In the genomic region with DNA sequence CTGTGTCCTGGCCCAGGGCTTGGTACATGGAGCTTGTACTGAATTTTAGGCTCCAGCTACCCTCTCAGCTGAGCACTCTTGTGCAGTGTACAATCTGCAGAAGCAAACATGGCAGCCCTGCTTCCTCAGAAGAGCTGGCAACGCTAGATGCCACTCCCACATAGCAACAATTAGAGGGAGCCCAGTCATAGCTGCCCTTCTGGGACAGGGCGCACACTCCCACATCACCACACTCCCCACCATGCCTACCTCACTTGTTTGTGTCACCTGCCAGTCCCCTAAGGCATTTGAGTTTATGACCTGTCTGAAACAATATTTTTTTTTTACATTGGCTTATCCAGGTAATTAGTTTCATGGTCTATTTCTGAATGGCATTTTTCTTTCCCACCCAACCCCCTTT, we compare ENCODE assay signal across 21 cellular contexts.
DNase-seq lines count a peak whose midpoint lies in the region; ATAC-seq and TF ChIP-seq lines count a peak whose summit lies in the region.
"Had no signal": no experiment of that assay in that cellular context is flagged by ENCODE, and none has a peak within 500 bp of the region (broad histone marks: within the 10 kb centered on the region; RNA-seq: fewer than 3 reads in every experiment).

No MANE protein-coding gene starts in this region.

- H3K27me3 Mint-ChIP-seq in activated naive CD4-positive, alpha-beta T cell treated with anti-CD3 and anti-CD28 coated beads for 36 hours (ENCODE audit: low read depth), result no peaks in the 10 kb centered on the region
- H3K27me3 Mint-ChIP-seq: CD4-positive, alpha-beta T cell had no signal

- H3K9me3 Mint-ChIP-seq in activated naive CD4-positive, alpha-beta T cell treated with anti-CD3 and anti-CD28 coated beads, Interleukin-2, amount 50 U/mL, for 72 hours, result peaks cover 0 to 4% of the 10 kb centered on the region in 2 donors
- no peaks in the 10 kb centered on the region for H3K9me3 Mint-ChIP-seq in activated naive CD4-positive, alpha-beta T cell treated with anti-CD3 and anti-CD28 coated beads for 36 hours
- H3K9me3 Mint-ChIP-seq: CD4-positive, alpha-beta T cell; GM23338 had no signal

- TF ChIP-seq POLR2A in sigmoid colon (IDR thresholded peaks at IDR 0.05), result no peak

- TF ChIP-seq EP300 in sigmoid colon (IDR thresholded peaks at IDR 0.05), result no peak

- H3F3A ChIP-seq in PC-3 (ENCODE audit: low read length, unreplicated experiment), result no peaks in the 10 kb centered on the region

- peak overlapping the region in 1 of 2 donors; percentile 63 for H3K27ac Mint-ChIP-seq in activated naive CD4-positive, alpha-beta T cell treated with anti-CD3 and anti-CD28 coated beads, Interleukin-2, amount 50 U/mL, for 72 hours
- no peak overlapping the region for H3K27ac Mint-ChIP-seq in activated naive CD4-positive, alpha-beta T cell treated with anti-CD3 and anti-CD28 coated beads for 36 hours
- H3K27ac Mint-ChIP-seq: CD4-positive, alpha-beta T cell; GM23338; IgD-negative memory B cell had no signal

- no peak for DNase-seq in activated naive CD4-positive, alpha-beta T cell treated with anti-CD3 and anti-CD28 coated beads, Interleukin-2, amount 50 U/mL, for 72 hours (ENCODE audit: low spot score in 2 of 2)
- DNase-seq in activated naive CD4-positive, alpha-beta T cell treated with anti-CD3 and anti-CD28 coated beads for 36 hours, result no peak
- peak; percentile 33 for DNase-seq in PC-3
- DNase-seq in foreskin keratinocyte, result no peak
- DNase-seq in stimulated activated naive CD8-positive, alpha-beta T cell treated with anti-CD3 and anti-CD28 coated beads, Interleukin-15, Interleukin-2, amounts not matched to agents 100 U/mL and 50 U/mL, for 24 hours, result no peak
- no peak for DNase-seq in sigmoid colon
- DNase-seq: CD4-positive, alpha-beta T cell; COR-L47; DMS79 treated with DMSO at 0.1 percent for 48 hours; HCEC 1CT; MV-4-11; NCI-H1417; NCI-H1694 treated with DMSO at 0.1 percent for 48 hours; NCI-H2081 treated with DMSO at 0.1 percent for 48 hours; NCI-H2171 treated with DMSO at 0.1 percent for 48 hours; NCI-H524 treated with DMSO at 0.1 percent for 48 hours; NCI-H82 had no signal

- no peaks in the 10 kb centered on the region for H3K27me3 ChIP-seq in PC-3 (ENCODE audit: low read length)
- H3K27me3 ChIP-seq in foreskin keratinocyte, result peaks cover 2% of the 10 kb centered on the region
- H3K27me3 ChIP-seq in sigmoid colon, result no peaks in the 10 kb centered on the region
- H3K27me3 ChIP-seq: SJSA1 had no signal

- no peak overlapping the region for H3K4me3 Mint-ChIP-seq in activated naive CD4-positive, alpha-beta T cell treated with anti-CD3 and anti-CD28 coated beads for 36 hours
- H3K4me3 Mint-ChIP-seq: CD4-positive, alpha-beta T cell; GM23338; IgD-negative memory B cell had no signal

- no peaks in the 10 kb centered on the region for H3K9me3 ChIP-seq in PC-3 (ENCODE audit: low read length)
- no peaks in the 10 kb centered on the region for H3K9me3 ChIP-seq in sigmoid colon
- H3K9me3 ChIP-seq: SJSA1 had no signal

- POLR2A ChIA-PET in PC-3 (lab: Charles Lee; ENCODE audit: unreplicated experiment), result interaction anchor here (0.5 kb wide), 1 partner anchor 18 kb away, joined by 6 read pairs; no protein-coding TSS in a partner anchor

- no peak overlapping the region for H3K4me3 ChIP-seq in PC-3 (ENCODE audit: low read length)
- H3K4me3 ChIP-seq in sigmoid colon, result no peak overlapping the region
- H3K4me3 ChIP-seq: GM23338, SJSA1 had no signal

- no peak overlapping the region for H3K4me2 ChIP-seq in PC-3 (ENCODE audit: low read length)
- H3K4me2 ChIP-seq: GM23338 had no signal

- no peak overlapping the region for H2AFZ ChIP-seq in PC-3 (ENCODE audit: low read length)
- H2AFZ ChIP-seq: GM23338 had no signal

- ATAC-seq in activated naive CD4-positive, alpha-beta T cell treated with anti-CD3 and anti-CD28 coated beads, Interleukin-2, amount 50 U/mL, for 72 hours, result peak; percentile 54 to 60
- peak; percentile 58 for ATAC-seq in PC-3
- peak; percentile 18 for ATAC-seq in foreskin keratinocyte
- ATAC-seq in stimulated activated naive CD8-positive, alpha-beta T cell treated with anti-CD3 and anti-CD28 coated beads, Interleukin-15, Interleukin-2, amounts not matched to agents 100 U/mL and 50 U/mL, for 24 hours, result peak; percentile 52
- ATAC-seq in GM18868 (IDR thresholded peaks at IDR 0.05; ENCODE audit: unreplicated experiment), result no peak
- ATAC-seq: GM23338 had no signal

- H3K36me3 ChIP-seq in PC-3 (ENCODE audit: low read depth, low read length), result no peaks in the 10 kb centered on the region
- H3K36me3 ChIP-seq in sigmoid colon, result no peaks in the 10 kb centered on the region
- H3K36me3 ChIP-seq: SJSA1 had no signal

- H3K9me2 ChIP-seq in PC-3 (replicated peaks; ENCODE audit: low read length), result 0 out of 2 replicates have a peak, but pooled peaks cover 3% of the 10 kb centered on the region

- H3K36me3 Mint-ChIP-seq in activated naive CD4-positive, alpha-beta T cell treated with anti-CD3 and anti-CD28 coated beads, Interleukin-2, amount 50 U/mL, for 72 hours, result peaks cover 4 to 17% of the 10 kb centered on the region in 2 donors
- no peaks in the 10 kb centered on the region for H3K36me3 Mint-ChIP-seq in activated naive CD4-positive, alpha-beta T cell treated with anti-CD3 and anti-CD28 coated beads for 36 hours (ENCODE audit: low read depth)
- H3K36me3 Mint-ChIP-seq: IgD-negative memory B cell had no signal

- intact Hi-C loops in activated naive CD4-positive, alpha-beta T cell treated with anti-CD3 and anti-CD28 coated beads for 36 hours (cut with micrococcal nuclease), result loop anchor here (5.0 kb wide), 3 partner anchors 44 to 164 kb away; no protein-coding TSS in a partner anchor
- intact Hi-C loops in PC-3 (cut with micrococcal nuclease) (loop anchor here (1.0 kb wide), 1 partner anchor 11 kb away; no protein-coding TSS in a partner anchor), sigmoid colon (cut with DNase I) (no loop called here)

- H3K9ac ChIP-seq in PC-3 (ENCODE audit: low read length), result no peak overlapping the region

- no peaks in the 10 kb centered on the region for H4K20me1 ChIP-seq in PC-3 (ENCODE audit: low read length)

- peaks cover 31% of the 10 kb centered on the region for H3K4me1 Mint-ChIP-seq in activated naive CD4-positive, alpha-beta T cell treated with anti-CD3 and anti-CD28 coated beads for 36 hours (ENCODE audit: low read depth)
- H3K4me1 Mint-ChIP-seq: GM23338, IgD-negative memory B cell had no signal

- no peaks in the 10 kb centered on the region for H3K79me2 ChIP-seq in PC-3 (ENCODE audit: low read length)

- no peak overlapping the region for H3K27ac ChIP-seq in PC-3 (ENCODE audit: low read length)
- no peak overlapping the region for H3K27ac ChIP-seq in foreskin keratinocyte
- H3K27ac ChIP-seq in sigmoid colon, result no peak overlapping the region
- H3K27ac ChIP-seq: SJSA1 had no signal

- peaks cover 18% of the 10 kb centered on the region for H3K4me1 ChIP-seq in PC-3 (ENCODE audit: insufficient read depth, low read length)
- peaks cover 5% of the 10 kb centered on the region for H3K4me1 ChIP-seq in foreskin keratinocyte
- H3K4me1 ChIP-seq in sigmoid colon, result no peaks in the 10 kb centered on the region

- CTCF ChIA-PET in activated naive CD4-positive, alpha-beta T cell treated with anti-CD3 and anti-CD28 coated beads for 36 hours (lab: Charles Lee), result interaction anchor here (1.0 to 1.9 kb wide), 4 partner anchors 11 to 108 kb away, joined by 4 to 8 read pairs (median 6); no protein-coding TSS in a partner anchor
- CTCF ChIA-PET in PC-3 (lab: Charles Lee), result interaction anchor here (0.9 kb wide), 1 partner anchor 46 kb away, joined by 3 read pairs; no protein-coding TSS in a partner anchor

- 53 to 77% methylated on average over 2 of the region's 2 CpGs for WGBS in sigmoid colon, 2 donors

- BruUV-seq in PC-3 (replicated peaks; lab: Mats Ljungman, UMichigan), result no TSS peak

- TF ChIP-seq CTCF in PC-3 (conservative IDR thresholded peaks at IDR 0.05; ENCODE audit: low read depth, low read length) (no peak), foreskin keratinocyte (conservative IDR thresholded peaks at IDR 0.05) (no peak), sigmoid colon (IDR thresholded peaks at IDR 0.05) (no peak)
